In genomic region chr12:27898022-27898421, GRCh38 we compare ENCODE assay signal across 24 cellular contexts.
"Had no signal": no experiment of that assay in that cellular context is flagged by ENCODE, and none has a peak within 500 bp of the region (broad histone marks: within the 10 kb centered on the region; RNA-seq: fewer than 3 reads in every experiment).

No MANE protein-coding gene starts in this region.

- H3K4me3 ChIP-seq: breast epithelium, colonic mucosa, dorsolateral prefrontal cortex, heart right ventricle, lung, ovary, prostate gland, transverse colon, vagina had no signal

- ATAC-seq: activated CD4-positive, alpha-beta T cell treated with anti-CD3 and anti-CD28 coated beads for 36 hours; heart right ventricle; natural killer cell treated with Interleukin-12 subunit alpha and Interleukin-12 subunit beta and Interleukin-15 and Interleukin-18, amount 100 ng/mL, for 72 hours; stimulated activated effector memory CD8-positive, alpha-beta T cell treated with anti-CD3 and anti-CD28 coated beads, Interleukin-12 subunit alpha, Interleukin-12 subunit beta, amount 100 ng/mL, for 72 hours; T-helper 17 cell had no signal

- H3K36me3 ChIP-seq: breast epithelium, colonic mucosa, heart right ventricle, ovary, prostate gland, transverse colon, vagina had no signal

- H3K27me3 ChIP-seq: breast epithelium, colonic mucosa, dorsolateral prefrontal cortex, ovary, transverse colon, vagina had no signal

- DNase-seq: activated B cell treated with CpG ODN at 0.5 μM for 24 hours; activated CD4-positive, alpha-beta T cell treated with anti-CD3 and anti-CD28 coated beads for 36 hours; activated CD4-positive, alpha-beta T cell treated with anti-CD3 and anti-CD28 coated beads, Interleukin-2, amount 50 U/mL, for 4 hours; activated CD8-positive, alpha-beta memory T cell treated with anti-CD3 and anti-CD28 coated beads for 24 hours; activated CD8-positive, alpha-beta memory T cell treated with anti-CD3 and anti-CD28 coated beads, Interleukin-2, amount 50 U/mL, for 4 hours; activated naive CD4-positive, alpha-beta T cell; activated naive CD8-positive, alpha-beta T cell treated with anti-CD3 and anti-CD28 coated beads for 36 hours; activated T-cell treated with anti-CD3 and anti-CD28 coated beads, Interleukin-2, amount 50 U/mL, for 24 hours; colonic mucosa; dorsolateral prefrontal cortex; endodermal cell; heart right ventricle; kidney; midbrain; ovary; stimulated activated CD4-positive, alpha-beta T cell treated with anti-CD3 and anti-CD28 coated beads, Interleukin-2, amount 100 ng/mL, for 24 hours; T-helper 17 cell; transverse colon had no signal

- H3K4me1 ChIP-seq: breast epithelium, colonic mucosa, prostate gland, transverse colon, vagina had no signal

- H3K9me3 ChIP-seq: breast epithelium, colonic mucosa, heart right ventricle, ovary, prostate gland, transverse colon, vagina had no signal

- H3K27ac ChIP-seq: breast epithelium, colonic mucosa, dorsolateral prefrontal cortex, heart right ventricle, ovary, prostate gland, transverse colon, vagina had no signal
